In the genomic region with DNA sequence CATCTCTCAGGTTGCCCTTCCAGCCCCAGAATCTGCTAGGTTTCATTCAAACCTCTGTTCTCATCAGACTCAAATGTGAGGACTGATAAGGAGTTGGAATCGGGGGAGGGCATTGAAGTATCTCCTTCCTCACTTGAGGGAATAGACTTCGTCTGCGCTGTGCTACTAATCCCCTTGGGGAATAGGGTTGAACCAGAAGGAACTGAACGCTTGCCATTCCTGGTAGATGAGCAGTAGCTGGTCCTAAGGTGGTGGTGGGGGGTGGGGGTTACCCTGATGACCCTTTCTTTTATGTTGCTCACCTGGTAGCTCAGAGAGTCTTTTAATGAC, we compare ENCODE assay signal across 7 cellular contexts. TPM values are rescaled to one million over a fixed set of nuclear protein-coding genes. Genes with fewer than 3 reads are reported as not detected.
DNase-seq lines count a peak whose midpoint lies in the region; ATAC-seq and TF ChIP-seq lines count a peak whose summit lies in the region.

No MANE protein-coding gene starts in this region.

- no peak for TF ChIP-seq CTCF in esophagus squamous epithelium (IDR thresholded peaks at IDR 0.05)

- WGBS in esophagus squamous epithelium, 2 donors, result 60% methylated on average over 1 of the region's 4 CpGs; no CpG with 5 or more reads in 1 of the 2 donors

- H3K4me1 ChIP-seq in HAP-1, result peaks cover 14% of the 10 kb centered on the region
- peaks cover 3 to 18% (median 3%) of the 10 kb centered on the region in 3 donors for H3K4me1 ChIP-seq in esophagus squamous epithelium
- H3K4me1 ChIP-seq in skeletal muscle tissue (ENCODE audit: control insufficient read depth in 3 of 3, insufficient read depth in 3 of 3, low read length in 3 of 3), result peaks cover 0 to 6% (median 4%) of the 10 kb centered on the region in 3 donors

- in situ Hi-C loops in HAP-1 (cut with MboI; ENCODE audit: low sequenced_read_pairs), result no loop called here

- H3K4me3 ChIP-seq in HAP-1 (peak overlapping the region; percentile 64), esophagus squamous epithelium (peak overlapping the region; percentile 49 to 73 (median 56)), skeletal muscle tissue (ENCODE audit: low read length in 3 of 3) (peak overlapping the region; percentile 60 to 72 (median 71))

- no peaks in the 10 kb centered on the region for H3K36me3 ChIP-seq in HAP-1 (replicated peaks)
- H3K36me3 ChIP-seq in esophagus squamous epithelium, result no peaks in the 10 kb centered on the region
- no peaks in the 10 kb centered on the region for H3K36me3 ChIP-seq in skeletal muscle tissue (ENCODE audit: control insufficient read depth in 3 of 3, insufficient read depth in 3 of 3, low read length in 3 of 3)

- peak in 1 of 2 experiments; percentile 42 for DNase-seq in HAP-1 (ENCODE audit: low spot score in 2 of 2)
- peak; percentile 34 for DNase-seq in RKO (ENCODE audit: low spot score)
- no peak for DNase-seq in esophagus squamous epithelium (lab: John Stamatoyannopoulos, UW)
- DNase-seq in DMS153 treated with DMSO at 0.1 percent for 48 hours (lab: John Stamatoyannopoulos, UW; ENCODE audit: unreplicated experiment), result no peak

- H3K9ac ChIP-seq in skeletal muscle tissue (ENCODE audit: low read depth in 1 of 3, low read length in 3 of 3), result peak overlapping the region in 2 of 3 donors; percentile 42 to 76

- no peak for TF ChIP-seq POLR2A in esophagus squamous epithelium (IDR thresholded peaks at IDR 0.05)

- intact Hi-C loops in esophagus squamous epithelium (cut with DNase I), result no loop called here

- ATAC-seq in GM19324 (IDR thresholded peaks at IDR 0.05; ENCODE audit: low FRiP score, unreplicated experiment) (no peak), HG03039 (IDR thresholded peaks at IDR 0.05; ENCODE audit: unreplicated experiment) (no peak)

- H3K9me3 ChIP-seq in HAP-1, result no peaks in the 10 kb centered on the region
- H3K9me3 ChIP-seq in esophagus squamous epithelium, result peaks cover 0 to 11% (median 0%) of the 10 kb centered on the region in 3 donors
- H3K9me3 ChIP-seq in skeletal muscle tissue (ENCODE audit: control insufficient read depth in 3 of 3, low read length in 3 of 3), result peaks cover 0 to 1% (median 0%) of the 10 kb centered on the region in 3 donors

- no peaks in the 10 kb centered on the region for H3K27me3 ChIP-seq in HAP-1 (ENCODE audit: low read depth)
- no peaks in the 10 kb centered on the region for H3K27me3 ChIP-seq in esophagus squamous epithelium
- H3K27me3 ChIP-seq in skeletal muscle tissue (ENCODE audit: control insufficient read depth in 3 of 3, insufficient read depth in 3 of 3, low read length in 3 of 3), result no peaks in the 10 kb centered on the region

- peak overlapping the region in 1 of 4 donors; percentile 59 for H3K27ac ChIP-seq in esophagus squamous epithelium
- H3K27ac ChIP-seq in skeletal muscle tissue (ENCODE audit: low read depth, low read length), result peak overlapping the region; percentile 51

RNA-seq across cellular contexts. Expression of a gene that starts 0.7 kb away (rescaled TPM):
- 10 to 100 TPM in 2 of 4 donors, 1 to 10 TPM in 2; 6.4 to 16.4 (median 8.4) TPM for total RNA-seq in esophagus squamous epithelium
- 13.0 TPM for total RNA-seq in skeletal muscle tissue
